Comparison of ENCODE assay signal across 1 cellular context in genomic region chr19:35931161-35931873, GRCh38.
TF ChIP-seq lines count a peak whose summit lies in the region.

No MANE protein-coding gene starts in this region.

TF ChIP-seq in HepG2, 621 proteins besides CTCF, POLR2A, EP300 and RAD21 (continued from another document and continues in another):
- peak; percentile 58; the same call in 1 of the 2 replicates for TF ChIP-seq ELK4 (CRISPR knock-in tag; IDR thresholded peaks at IDR 0.05; ENCODE audit: borderline replicate concordance)
- TF ChIP-seq ZKSCAN5 (CRISPR knock-in tag; IDR thresholded peaks at IDR 0.05): no peak
- TF ChIP-seq MXD3 (CRISPR knock-in tag; IDR thresholded peaks at IDR 0.05): peak; percentile 58
- peak; percentile 36; the same call in 1 of the 2 replicates for TF ChIP-seq HMG20A (CRISPR knock-in tag; IDR thresholded peaks at IDR 0.05; ENCODE audit: borderline replicate concordance)
- no peak; the same call in 1 of the 2 replicates for TF ChIP-seq BCL3 (CRISPR knock-in tag; IDR thresholded peaks at IDR 0.05)
- peak; percentile 53; the same call in 1 of the 2 replicates for TF ChIP-seq FOXP4 (CRISPR knock-in tag; IDR thresholded peaks at IDR 0.05)
- TF ChIP-seq PCBP1 (IDR thresholded peaks at IDR 0.05; ENCODE audit: borderline replicate concordance, low read depth, low read length): peak; percentile 82; the same call in 1 of the 2 replicates
- TF ChIP-seq IKZF5 (CRISPR knock-in tag; IDR thresholded peaks at IDR 0.05): peak; percentile 50
- 0 out of 2 replicates have a peak, but pooled peaks have one; percentile 18 for TF ChIP-seq HNRNPL (IDR thresholded peaks at IDR 0.05; ENCODE audit: low read depth, low read length)
- no peak for TF ChIP-seq EHMT2 (IDR thresholded peaks at IDR 0.05; ENCODE audit: borderline replicate concordance, low read depth, low read length)
- peak; percentile 78; the same call in 1 of the 2 replicates for TF ChIP-seq ZNF839 (CRISPR knock-in tag; IDR thresholded peaks at IDR 0.05; ENCODE audit: borderline replicate concordance)
- TF ChIP-seq SKI (IDR thresholded peaks at IDR 0.05; ENCODE audit: partially characterized antibody): peak; percentile 24
- no peak for TF ChIP-seq RBM39 (IDR thresholded peaks at IDR 0.05; ENCODE audit: low read depth, low read length, poor library complexity, severe bottlenecking)
- no peak for TF ChIP-seq ZNF414 (CRISPR knock-in tag; IDR thresholded peaks at IDR 0.05)
- TF ChIP-seq GABPB1 (CRISPR knock-in tag; IDR thresholded peaks at IDR 0.05): peak; percentile 96
- peak; percentile 65; the same call in 1 of the 2 replicates for TF ChIP-seq PHF21A (CRISPR knock-in tag; IDR thresholded peaks at IDR 0.05)
- peak; percentile 57; the same call in 1 of the 2 replicates for TF ChIP-seq TBX3 (IDR thresholded peaks at IDR 0.05; ENCODE audit: borderline replicate concordance)
- TF ChIP-seq ZNF672 (CRISPR knock-in tag; IDR thresholded peaks at IDR 0.05): no peak
- TF ChIP-seq MTA3 (CRISPR knock-in tag; IDR thresholded peaks at IDR 0.05): no peak
- TF ChIP-seq ZBTB46 (CRISPR knock-in tag; IDR thresholded peaks at IDR 0.05; ENCODE audit: borderline replicate concordance): no peak
- TF ChIP-seq NONO (IDR thresholded peaks at IDR 0.05): no peak
- TF ChIP-seq NONO (CRISPR knock-in tag; conservative IDR thresholded peaks at IDR 0.05): peak; percentile 73; the same call in 1 of the 2 replicates
- TF ChIP-seq ZNF501 (CRISPR knock-in tag; IDR thresholded peaks at IDR 0.05): peak; percentile 93
- TF ChIP-seq CBX1 (IDR thresholded peaks at IDR 0.05; ENCODE audit: low read depth): peak; percentile 71
- peak; percentile 89 for TF ChIP-seq TAF1 (CRISPR knock-in tag; IDR thresholded peaks at IDR 0.05)
- no peak for TF ChIP-seq PHB2 (IDR thresholded peaks at IDR 0.05; ENCODE audit: partially characterized antibody)
- peak; percentile 41; the same call in 1 of the 2 replicates for TF ChIP-seq ZFP37 (CRISPR knock-in tag; IDR thresholded peaks at IDR 0.05; ENCODE audit: borderline replicate concordance)
- TF ChIP-seq ZNF136 (CRISPR knock-in tag; IDR thresholded peaks at IDR 0.05; ENCODE audit: low read depth): no peak
- peak; percentile 59; the same call in 1 of the 2 replicates for TF ChIP-seq SOX5 (CRISPR knock-in tag; IDR thresholded peaks at IDR 0.05; ENCODE audit: borderline replicate concordance)
- TF ChIP-seq MIER2 (CRISPR knock-in tag; IDR thresholded peaks at IDR 0.05): peak; percentile 91; the same call in 1 of the 2 replicates
- 0 out of 4 replicates have a peak, but pooled peaks of 1 of the 2 experiments have one; percentile 23 for TF ChIP-seq ATF4 (CRISPR knock-in tag; IDR thresholded peaks at IDR 0.05)
- TF ChIP-seq U2AF1 (optimal IDR thresholded peaks at IDR 0.05; ENCODE audit: low read depth, low read length): no peak
- TF ChIP-seq CERS6 (CRISPR knock-in tag; IDR thresholded peaks at IDR 0.05): no peak
- peak; percentile 97 for TF ChIP-seq HOXA3 (CRISPR knock-in tag; IDR thresholded peaks at IDR 0.05)
- TF ChIP-seq DNMT3B (CRISPR knock-in tag; conservative IDR thresholded peaks at IDR 0.05): no peak
- peak; percentile 74; the same call in 1 of the 2 replicates for TF ChIP-seq TFE3 (CRISPR knock-in tag; IDR thresholded peaks at IDR 0.05)
- TF ChIP-seq BCL6 (CRISPR knock-in tag; IDR thresholded peaks at IDR 0.05): peak; percentile 38
- TF ChIP-seq PATZ1 (CRISPR knock-in tag; IDR thresholded peaks at IDR 0.05): peak; percentile 63
- TF ChIP-seq NFRKB (IDR thresholded peaks at IDR 0.05): no peak
- peak in 1 of 2 experiments; percentile 59; a peak in 1 of 4 replicates for TF ChIP-seq REST (IDR thresholded peaks at IDR 0.05; ENCODE audit: borderline replicate concordance in 1 of 2, low read depth in 1 of 2, low read length in 2 of 2)
- peak; percentile 88 for TF ChIP-seq FOXK1 (CRISPR knock-in tag; IDR thresholded peaks at IDR 0.05; ENCODE audit: borderline replicate concordance, low read depth)
- peak; percentile 83 for TF ChIP-seq MAX (IDR thresholded peaks at IDR 0.05)
- TF ChIP-seq ZNF543 (CRISPR knock-in tag; IDR thresholded peaks at IDR 0.05): 0 out of 2 replicates have a peak, but pooled peaks have one; percentile 55
- no peak for TF ChIP-seq ZFP82 (CRISPR knock-in tag; IDR thresholded peaks at IDR 0.05; ENCODE audit: borderline replicate concordance)
